ENCODE assay signal across 8 cellular contexts in genomic region chr5:151740336-151740942, GRCh38.
A peak's percentile ranks its signal among the peaks of the same experiment; 100 is the strongest.
DNase-seq lines count a peak whose midpoint lies in the region; ATAC-seq and TF ChIP-seq lines count a peak whose summit lies in the region.

No MANE protein-coding gene starts in this region.

- CTCF ChIA-PET in AG04449 (lab: Yijun Ruan, JAX) = interaction anchor here (0.7 to 22.0 kb wide), 28 partner anchors 9 to 422 kb away, joined by 3 to 652 read pairs (median 5); partner anchors contain the start of genes SLC36A1 and SPARC

- H3K9ac ChIP-seq in mucosa of rectum (ENCODE audit: low read depth in 1 of 2, low read length in 2 of 2) = peak overlapping the region in 1 of 2 donors; percentile 6

- TF ChIP-seq CTCF in AG04449 (IDR thresholded peaks at IDR 0.05; ENCODE audit: insufficient read depth, low read length, missing control alignments) = peak; percentile 57

- H3K9me3 ChIP-seq in mucosa of rectum (ENCODE audit: control insufficient read depth in 2 of 2, low read length in 2 of 2) = no peaks in the 10 kb centered on the region

- ATAC-seq in GM18502 (IDR thresholded peaks at IDR 0.05; ENCODE audit: poor library complexity, unreplicated experiment) (peak; percentile 67), HG02885 (IDR thresholded peaks at IDR 0.05; ENCODE audit: poor library complexity, unreplicated experiment) (peak; percentile 70)

- peak overlapping the region; percentile 99 for H3K27ac ChIP-seq in epithelial cell of prostate
- peak overlapping the region; percentile 38 to 55 for H3K27ac ChIP-seq in mucosa of rectum (ENCODE audit: low read depth in 2 of 2, low read length in 2 of 2)

- POLR2A ChIA-PET in AG04449 (lab: Yijun Ruan, JAX) = interaction anchor here (0.6 to 8.4 kb wide), 15 partner anchors 9 to 293 kb away, joined by 3 to 383 read pairs (median 16); partner anchors contain the start of genes G3BP1, SLC36A1 and SPARC

- peak; percentile 88 for DNase-seq in AG04449 (ENCODE audit: low read depth, low spot score)
- peak; percentile 0 for DNase-seq in NCI-H2227 treated with DMSO at 0.1 percent for 48 hours (lab: John Stamatoyannopoulos, UW)
- peak; percentile 15 for DNase-seq in activated CD8-positive, alpha-beta memory T cell treated with anti-CD3 and anti-CD28 coated beads, Interleukin-2, amount 50 U/mL, for 24 hours (ENCODE audit: extremely low read depth)
- no peak for DNase-seq in epithelial cell of prostate (ENCODE audit: low read depth, low spot score)
- DNase-seq in stromal cell of bone marrow (ENCODE audit: low read depth) = peak; percentile 91

- H3K27me3 ChIP-seq in mucosa of rectum (ENCODE audit: control insufficient read depth in 2 of 2, insufficient read depth in 2 of 2, low read length in 2 of 2) = no peaks in the 10 kb centered on the region

- peaks cover 4 to 5% of the 10 kb centered on the region in 2 donors for H3K4me1 ChIP-seq in mucosa of rectum (ENCODE audit: control insufficient read depth in 2 of 2, insufficient read depth in 2 of 2, low read length in 2 of 2)

- peaks cover 15 to 22% of the 10 kb centered on the region in 2 donors for H3K36me3 ChIP-seq in mucosa of rectum (ENCODE audit: control insufficient read depth in 2 of 2, insufficient read depth in 2 of 2, low read length in 2 of 2)

- H3K4me3 ChIP-seq in AG04449 (ENCODE audit: low read depth, low read length) (peak overlapping the region; percentile 39), mucosa of rectum (ENCODE audit: low read length in 2 of 2) (no peak overlapping the region)
